25 cellular contexts compared by ENCODE assay signal in the genomic region with DNA sequence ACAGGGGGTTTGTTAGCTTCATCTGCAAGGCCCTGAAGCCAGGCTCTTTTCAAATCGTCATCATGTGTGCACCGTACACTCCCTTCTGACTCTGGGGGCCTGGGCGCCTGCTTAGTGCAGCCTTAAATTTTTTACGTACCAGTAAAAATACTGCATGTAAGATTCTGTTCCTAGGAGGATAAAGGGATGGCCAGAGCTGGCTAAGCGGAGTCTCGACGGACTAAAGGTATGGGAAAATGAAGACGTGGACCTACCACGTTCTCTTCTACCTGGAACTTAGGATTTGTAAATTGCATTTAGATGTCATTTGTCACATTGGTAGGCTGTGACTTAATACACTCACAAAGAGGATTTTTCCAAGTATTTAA.
DNase-seq lines count a peak whose midpoint lies in the region; ATAC-seq and TF ChIP-seq lines count a peak whose summit lies in the region.
"Had no signal": no experiment of that assay in that cellular context is flagged by ENCODE, and none has a peak within 500 bp of the region (broad histone marks: within the 10 kb centered on the region; RNA-seq: fewer than 3 reads in every experiment).

No MANE protein-coding gene starts in this region.

- H3K27ac Mint-ChIP-seq in nephron (peak overlapping the region; percentile 65 to 88 (median 78)), type B pancreatic cell (peak overlapping the region; percentile 35)
- H3K27ac Mint-ChIP-seq in activated naive CD8-positive, alpha-beta T cell treated with anti-CD3 and anti-CD28 coated beads for 36 hours, result no peak overlapping the region
- H3K27ac Mint-ChIP-seq: activated CD4-positive, alpha-beta memory T cell treated with anti-CD3 and anti-CD28 coated beads, Interleukin-2, amount 10 ng/mL, durations not matched to agents 7 days and 5 days; activated naive CD8-positive, alpha-beta T cell; memory B cell; naive thymus-derived CD8-positive, alpha-beta T cell had no signal

- H3K36me3 Mint-ChIP-seq in nephron (ENCODE audit: low read depth), result no peaks in the 10 kb centered on the region
- no peaks in the 10 kb centered on the region for H3K36me3 Mint-ChIP-seq in type B pancreatic cell
- H3K36me3 Mint-ChIP-seq in activated naive CD8-positive, alpha-beta T cell treated with anti-CD3 and anti-CD28 coated beads for 36 hours, result peaks cover 2% of the 10 kb centered on the region
- H3K36me3 Mint-ChIP-seq: activated naive CD8-positive, alpha-beta T cell; memory B cell had no signal

- TF ChIP-seq CTCF in nephron (IDR thresholded peaks at IDR 0.05; ENCODE audit: unreplicated experiment in 3 of 3) (no peak), type B pancreatic cell (conservative IDR thresholded peaks at IDR 0.05) (no peak)

- DNase-seq in Right ventricle myocardium superior (no peak), cardiac septum (ENCODE audit: low spot score) (no peak), left ventricle myocardium superior (no peak), type B pancreatic cell (ENCODE audit: extremely low spot score, unreplicated experiment) (no peak), KBM-7 (no peak), NK-92 (lab: John Stamatoyannopoulos, UW; ENCODE audit: unreplicated experiment) (no peak)
- no peak for DNase-seq in activated naive CD8-positive, alpha-beta T cell treated with anti-CD3 and anti-CD28 coated beads for 36 hours
- DNase-seq: activated CD4-positive, alpha-beta memory T cell treated with anti-CD3 and anti-CD28 coated beads, Interleukin-2, amount 10 ng/mL, durations not matched to agents 7 days and 5 days; activated CD4-positive, CD25-positive, alpha-beta regulatory T cell treated with anti-CD3 and anti-CD28 coated beads, Interleukin-2, amount 50 U/mL, for 72 hours; cerebellar nuclear complex; COR-L47; DND-41; effector CD8-positive, alpha-beta T cell; foreskin fibroblast; KG1; kidney; MM.1S; naive thymus-derived CD8-positive, alpha-beta T cell; NCI-H446; stimulated activated CD8-positive, alpha-beta memory T cell treated with anti-CD3 and anti-CD28 coated beads, Interleukin-4, amount 100 ng/mL, for 48 hours; T-helper 1 cell had no signal

- intact Hi-C loops in Right ventricle myocardium superior (cut with DNase I) (no loop called here), cardiac septum (cut with DNase I) (loop anchor here (5.0 kb wide), 1 partner anchor 190 kb away; no protein-coding TSS in a partner anchor), left ventricle myocardium superior (cut with micrococcal nuclease) (no loop called here)

- H3K4me1 Mint-ChIP-seq in nephron, result peaks cover 51% of the 10 kb centered on the region
- peaks cover 33% of the 10 kb centered on the region for H3K4me1 Mint-ChIP-seq in type B pancreatic cell (ENCODE audit: unreplicated experiment)
- H3K4me1 Mint-ChIP-seq in activated naive CD8-positive, alpha-beta T cell treated with anti-CD3 and anti-CD28 coated beads for 36 hours, result no peaks in the 10 kb centered on the region
- H3K4me1 Mint-ChIP-seq: activated CD4-positive, alpha-beta memory T cell treated with anti-CD3 and anti-CD28 coated beads, Interleukin-2, amount 10 ng/mL, durations not matched to agents 7 days and 5 days; memory B cell had no signal

- peaks cover 15% of the 10 kb centered on the region for H3K27me3 Mint-ChIP-seq in nephron (ENCODE audit: low read depth)
- peaks cover 46% of the 10 kb centered on the region for H3K27me3 Mint-ChIP-seq in type B pancreatic cell
- H3K27me3 Mint-ChIP-seq in activated naive CD8-positive, alpha-beta T cell treated with anti-CD3 and anti-CD28 coated beads for 36 hours, result peaks cover 72% of the 10 kb centered on the region

- in situ Hi-C loops in KBM-7 (cut with MboI; ENCODE audit: low pct_unique_long_range_greater_than_20kb, low sequenced_read_pairs), result no loop called here

- H3K9me3 Mint-ChIP-seq in nephron, result no peaks in the 10 kb centered on the region
- peaks cover 4% of the 10 kb centered on the region for H3K9me3 Mint-ChIP-seq in type B pancreatic cell
- peaks cover 3% of the 10 kb centered on the region for H3K9me3 Mint-ChIP-seq in activated naive CD8-positive, alpha-beta T cell treated with anti-CD3 and anti-CD28 coated beads for 36 hours

- ATAC-seq in Right ventricle myocardium superior (ENCODE audit: poor library complexity) (peak; percentile 11), left ventricle myocardium superior (peak; percentile 14)
- ATAC-seq: GM12878; naive thymus-derived CD8-positive, alpha-beta T cell had no signal

- H3K4me3 Mint-ChIP-seq in nephron (peak overlapping the region; percentile 79 to 89 (median 89)), type B pancreatic cell (peak overlapping the region; percentile 85)
- H3K4me3 Mint-ChIP-seq in activated naive CD8-positive, alpha-beta T cell treated with anti-CD3 and anti-CD28 coated beads for 36 hours, result no peak overlapping the region
- H3K4me3 Mint-ChIP-seq: activated CD4-positive, alpha-beta memory T cell treated with anti-CD3 and anti-CD28 coated beads, Interleukin-2, amount 10 ng/mL, durations not matched to agents 7 days and 5 days; activated naive CD8-positive, alpha-beta T cell; memory B cell; naive thymus-derived CD8-positive, alpha-beta T cell had no signal
